Comparison of ENCODE assay signal across 9 cellular contexts in the genomic region with DNA sequence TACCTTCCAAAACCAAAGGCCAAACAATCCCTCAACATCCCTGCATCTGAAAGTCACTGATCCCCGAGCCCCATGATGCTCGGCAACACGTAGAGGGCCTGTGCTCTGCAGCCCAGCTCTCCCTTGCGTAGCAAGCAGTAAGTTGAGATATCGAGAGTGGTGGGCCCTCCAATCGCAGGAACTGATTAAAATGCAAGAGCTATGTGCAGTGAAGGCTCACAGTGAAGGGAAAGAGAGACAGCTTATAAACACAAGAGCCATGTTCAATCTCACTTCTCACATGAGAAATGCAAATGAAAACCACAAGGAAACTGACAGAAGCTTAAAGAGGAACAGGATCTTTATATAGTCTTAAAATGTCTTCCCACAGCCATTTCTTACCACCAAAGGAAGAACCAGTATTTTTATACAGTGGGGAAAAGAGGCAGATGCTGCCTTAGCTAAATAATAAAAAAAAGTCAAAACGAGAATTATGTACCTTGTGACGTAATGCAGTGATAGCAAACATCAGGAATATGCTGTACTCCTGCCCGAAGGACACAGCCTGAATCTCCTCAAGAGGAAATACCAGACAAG. TPM values are rescaled to one million over a fixed set of nuclear protein-coding genes. Genes with fewer than 3 reads are reported as not detected.
DNase-seq lines count a peak whose midpoint lies in the region; ATAC-seq and TF ChIP-seq lines count a peak whose summit lies in the region.
"Had no signal": no experiment of that assay in that cellular context is flagged by ENCODE, and none has a peak within 500 bp of the region (broad histone marks: within the 10 kb centered on the region; RNA-seq: fewer than 3 reads in every experiment).

No MANE protein-coding gene starts in this region.

- DNase-seq in HL-60 (ENCODE audit: low read depth in 1 of 2, low spot score in 1 of 2) (peak in 1 of 2 experiments; percentile 5), endothelial cell (ENCODE audit: low spot score) (no peak), Right ventricle myocardium superior (no peak), foreskin keratinocyte (no peak), DMS53 (lab: John Stamatoyannopoulos, UW) (no peak), COLO668 (lab: John Stamatoyannopoulos, UW; ENCODE audit: unreplicated experiment) (no peak)

- H3K27me3 Mint-ChIP-seq in endothelial cell (ENCODE audit: unreplicated experiment), result no peaks in the 10 kb centered on the region

- peak overlapping the region; percentile 72 for H3K27ac Mint-ChIP-seq in endothelial cell (ENCODE audit: unreplicated experiment)

- no peak overlapping the region for H3K4me3 ChIP-seq in HL-60 (replicated peaks; ENCODE audit: insufficient read depth, low read length)

- no peak for TF ChIP-seq CTCF in HL-60 (IDR thresholded peaks at IDR 0.05; ENCODE audit: insufficient read depth, low read length)
- TF ChIP-seq CTCF in endothelial cell (IDR thresholded peaks at IDR 0.05; ENCODE audit: unreplicated experiment), result no peak
- no peak for TF ChIP-seq CTCF in foreskin keratinocyte (conservative IDR thresholded peaks at IDR 0.05)

- H3K27me3 ChIP-seq in HL-60 (ENCODE audit: insufficient read depth, poor library complexity, severe bottlenecking) (no peaks in the 10 kb centered on the region), foreskin keratinocyte (no peaks in the 10 kb centered on the region)

- peak; percentile 66 for ATAC-seq in GM18498 (IDR thresholded peaks at IDR 0.05; ENCODE audit: unreplicated experiment)
- ATAC-seq in GM21526 (IDR thresholded peaks at IDR 0.05; ENCODE audit: low FRiP score, unreplicated experiment), result peak; percentile 66
- no peak for ATAC-seq in Right ventricle myocardium superior (ENCODE audit: poor library complexity)
- ATAC-seq in foreskin keratinocyte, result no peak

- H3K4me1 Mint-ChIP-seq in endothelial cell (ENCODE audit: unreplicated experiment), result peaks cover 8% of the 10 kb centered on the region

- intact Hi-C loops in Right ventricle myocardium superior (cut with DNase I), result no loop called here

- peaks cover 36% of the 10 kb centered on the region for H3K36me3 Mint-ChIP-seq in endothelial cell (ENCODE audit: low read depth, unreplicated experiment)

- H3K4me3 Mint-ChIP-seq in endothelial cell (ENCODE audit: unreplicated experiment), result no peak overlapping the region

- H3K27ac ChIP-seq in HL-60 (replicated peaks) (peak overlapping the region; percentile 69), foreskin keratinocyte (no peak overlapping the region)

- H3K4me1 ChIP-seq in foreskin keratinocyte, result no peaks in the 10 kb centered on the region

- H3K9me3 Mint-ChIP-seq in endothelial cell (ENCODE audit: unreplicated experiment), result no peaks in the 10 kb centered on the region

RNA-seq across cellular contexts. Expression of a gene that starts 24.6 kb away (rescaled TPM):
- total RNA-seq in endothelial cell (ENCODE audit: unreplicated experiment) (22.3 TPM), Right ventricle myocardium superior (17.4 TPM), foreskin keratinocyte (12.5 and 13.0 TPM in 2 replicates)
- 11.6 and 12.9 TPM in 2 replicates for polyA plus RNA-seq in foreskin keratinocyte

RNA-seq across cellular contexts. Expression of a gene that starts 27.3 kb away (rescaled TPM):
- total RNA-seq in endothelial cell (ENCODE audit: unreplicated experiment) (169 TPM), Right ventricle myocardium superior (19.7 TPM), foreskin keratinocyte (29.3 and 36.5 TPM in 2 replicates)
- 8.6 and 9.4 TPM in 2 replicates for polyA plus RNA-seq in foreskin keratinocyte

RNA-seq across cellular contexts. Expression of a gene that starts 28.0 kb away (rescaled TPM):
- total RNA-seq in endothelial cell (ENCODE audit: unreplicated experiment) (3.7 TPM), Right ventricle myocardium superior (2.0 TPM), foreskin keratinocyte (not detected in 2 replicates)
- not detected in 2 replicates for polyA plus RNA-seq in foreskin keratinocyte
- polyA plus RNA-seq: esophagus had no signal

Comparison
In these comparisons a context has a peak if more than half of its experiments do, and no peak if none do; other contexts are left out.
1. ATAC-seq: peak in GM18498 (single experiment) and GM21526 (single experiment); none in Right ventricle myocardium superior (single experiment) and foreskin keratinocyte (single experiment).